9 cellular contexts compared by ENCODE assay signal in genomic region chr19:50003810-50004419, GRCh38. TPM values are rescaled to one million over a fixed set of nuclear protein-coding genes. Genes with fewer than 3 reads are reported as not detected.
A peak's percentile ranks its signal among the peaks of the same experiment; 100 is the strongest.
DNase-seq lines count a peak whose midpoint lies in the region; ATAC-seq and TF ChIP-seq lines count a peak whose summit lies in the region.
"Had no signal": no experiment of that assay in that cellular context is flagged by ENCODE, and none has a peak within 500 bp of the region (broad histone marks: within the 10 kb centered on the region; RNA-seq: fewer than 3 reads in every experiment).

No MANE protein-coding gene starts in this region.

- no peak for TF ChIP-seq CTCF in GM12865 (IDR thresholded peaks at IDR 0.05; ENCODE audit: insufficient read depth, low read depth, low read length, missing control alignments)
- TF ChIP-seq CTCF in astrocyte of the cerebellum (IDR thresholded peaks at IDR 0.05; ENCODE audit: low read depth, low read length, missing control alignments), result no peak
- TF ChIP-seq CTCF in lower lobe of right lung (IDR thresholded peaks at IDR 0.05), result no peak

- DNase-seq in GM12865 (ENCODE audit: low read depth), result peak; percentile 80
- DNase-seq in NCI-H446 treated with DMSO at 0.1 percent for 48 hours (lab: John Stamatoyannopoulos, UW), result peak; percentile 63
- peak; percentile 96 for DNase-seq in astrocyte of the cerebellum (ENCODE audit: low read depth)
- DNase-seq in lower lobe of right lung, result no peak
- DNase-seq in aorta, result peak in 1 of 2 donors; percentile 85

- intact Hi-C loops in lower lobe of right lung (cut with DNase I), result no loop called here
- intact Hi-C loops in aorta (cut with DNase I), result loop anchor here in 1 of 2 donors (1.0 kb wide), 1 partner anchor 21 kb away; the partner anchor contains the start of gene VRK3

- H3K9me3 ChIP-seq in lower lobe of right lung, result no peaks in the 10 kb centered on the region
- H3K9me3 ChIP-seq in aorta (ENCODE audit: control insufficient read depth, low read length), result no peaks in the 10 kb centered on the region

- ATAC-seq in lower lobe of right lung (peak; percentile 36 to 49), aorta (ENCODE audit: low FRiP score) (peak; percentile 88), HG03045 (IDR thresholded peaks at IDR 0.05; ENCODE audit: unreplicated experiment) (no peak), GM19035 (IDR thresholded peaks at IDR 0.05; ENCODE audit: unreplicated experiment) (no peak), GM18520 (IDR thresholded peaks at IDR 0.05; ENCODE audit: unreplicated experiment) (no peak)

- H3K4me1 ChIP-seq in lower lobe of right lung, result peaks cover 13% of the 10 kb centered on the region
- H3K4me1 ChIP-seq in aorta (ENCODE audit: control insufficient read depth in 1 of 2, insufficient read depth in 2 of 2, low read length in 2 of 2), result no peaks in the 10 kb centered on the region

- H3K27me3 ChIP-seq in lower lobe of right lung (ENCODE audit: low read depth) (no peaks in the 10 kb centered on the region), aorta (ENCODE audit: control insufficient read depth in 1 of 2, insufficient read depth in 2 of 2, low read length in 1 of 2) (no peaks in the 10 kb centered on the region)

- 41 to 43% methylated on average over 10 to 11 of the region's 11 CpGs for whole genome bisulfite sequencing in aorta, 2 donors

- no peak overlapping the region for H3K4me3 ChIP-seq in GM12865 (ENCODE audit: low read depth, low read length)
- H3K4me3 ChIP-seq in astrocyte of the cerebellum (ENCODE audit: low read depth, low read length), result no peak overlapping the region
- H3K4me3 ChIP-seq in lower lobe of right lung, result no peak overlapping the region
- H3K4me3 ChIP-seq in aorta (ENCODE audit: low read length in 2 of 2), result no peak overlapping the region
- H3K4me3 ChIP-seq: SK-N-MC had no signal

- in situ Hi-C loops in astrocyte of the cerebellum (cut with HindIII; ENCODE audit: low sequenced_read_pairs), result no loop called here

- H3K36me3 ChIP-seq in lower lobe of right lung, result peaks cover 100% of the 10 kb centered on the region
- H3K36me3 ChIP-seq in aorta (ENCODE audit: control insufficient read depth in 1 of 2, insufficient read depth in 2 of 2, low read length in 1 of 2), result peaks cover 0 to 13% of the 10 kb centered on the region in 2 donors

- H3K27ac ChIP-seq in lower lobe of right lung (no peak overlapping the region), aorta (ENCODE audit: low read depth in 1 of 2, low read length in 2 of 2) (peak overlapping the region in 1 of 2 donors; percentile 96)
- H3K27ac ChIP-seq: SK-N-MC had no signal

RNA-seq across cellular contexts. Expression of gene VRK3, which starts 21.3 kb away (rescaled TPM):
- total RNA-seq in lower lobe of right lung, result 47.1 TPM
- total RNA-seq in aorta, result 10 to 100 TPM; 36.7 to 40.5 TPM
- 10 to 100 TPM; 23.7 to 27.0 TPM for polyA plus RNA-seq in aorta

RNA-seq across cellular contexts. Expression of gene ZNF473, which starts 21.9 kb away (rescaled TPM):
- 6.8 TPM for total RNA-seq in lower lobe of right lung
- total RNA-seq in aorta, result 1 to 10 TPM; 8.0 to 9.5 TPM
- 1 to 10 TPM in 1 of 2 donors, under 1 TPM in 1; 0.75 to 2.3 TPM for polyA plus RNA-seq in aorta

RNA-seq across cellular contexts. Expression of gene SIGLEC11, which starts 42.9 kb away (rescaled TPM):
- total RNA-seq in lower lobe of right lung (7.7 TPM), aorta (1 to 10 TPM; 1.8 to 3.1 TPM)
- polyA plus RNA-seq in aorta, result 1 to 10 TPM in 1 of 2 donors, under 1 TPM in 1; 0.82 to 1.4 TPM

Comparison
In these comparisons a context has a peak if more than half of its experiments do, and no peak if none do; other contexts are left out.
1. ATAC-seq: peak in lower lobe of right lung (2 of 2) and aorta (single experiment); none in HG03045 (single experiment), GM19035 (single experiment) and GM18520 (single experiment).